In the genomic region with DNA sequence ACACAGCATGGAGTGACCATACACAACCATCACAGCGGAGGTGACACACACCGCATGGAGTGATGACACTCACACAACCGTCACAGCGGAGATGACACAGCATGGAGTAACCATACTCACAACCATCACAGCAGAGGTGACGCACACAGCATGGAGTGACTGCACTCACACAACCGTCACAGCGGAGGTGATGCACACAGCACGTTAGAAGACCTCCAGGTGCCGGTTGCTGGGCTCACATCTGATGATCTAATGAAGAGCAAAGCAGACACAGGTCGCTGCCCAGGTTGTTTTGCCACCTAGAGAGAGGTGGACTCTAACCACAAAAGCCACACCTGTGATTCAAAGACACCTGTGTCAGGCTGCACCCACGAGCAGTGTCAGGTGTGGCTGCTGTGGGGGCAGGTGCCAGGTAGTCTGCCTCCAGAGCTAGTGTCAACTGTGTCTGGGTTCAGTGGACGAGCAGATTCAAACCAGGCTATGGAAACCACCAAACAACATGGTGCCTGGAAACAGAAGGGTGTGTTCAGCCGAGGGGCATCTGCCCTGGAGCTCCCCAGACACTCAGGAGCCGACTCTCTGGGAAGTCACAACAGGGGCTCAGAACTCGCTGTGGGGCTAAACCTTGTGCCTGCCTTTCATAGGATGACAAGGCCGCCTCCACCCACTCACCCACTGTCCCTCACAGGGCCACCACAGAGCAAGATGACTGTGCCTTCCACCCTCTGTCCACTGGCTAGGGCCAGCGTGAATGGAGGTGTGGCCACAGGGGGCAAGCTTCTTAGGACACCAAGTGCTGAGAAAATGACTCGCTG, we compare ENCODE assay signal across 19 cellular contexts.
DNase-seq lines count a peak whose midpoint lies in the region; ATAC-seq and TF ChIP-seq lines count a peak whose summit lies in the region.
"Had no signal": no experiment of that assay in that cellular context is flagged by ENCODE, and none has a peak within 500 bp of the region (broad histone marks: within the 10 kb centered on the region; RNA-seq: fewer than 3 reads in every experiment).

No MANE protein-coding gene starts in this region.

- ATAC-seq in gastroesophageal sphincter, result no peak
- ATAC-seq: activated CD4-positive, alpha-beta T cell treated with anti-CD3 and anti-CD28 coated beads for 36 hours; heart right ventricle; right cardiac atrium; stimulated activated memory B cell treated with anti-CD40 and anti-IgM and Interleukin-4, amounts not matched to agents 10 μg/mL and 1 μg/mL and 100 μg/mL, for 72 hours had no signal

- no peaks in the 10 kb centered on the region for H3K36me3 Mint-ChIP-seq in chondrocyte (ENCODE audit: low read depth)
- H3K36me3 Mint-ChIP-seq: immature natural killer cell; stimulated activated memory B cell treated with anti-CD40 and anti-IgM and Interleukin-4, amounts not matched to agents 10 μg/mL and 1 μg/mL and 100 μg/mL, for 72 hours had no signal

- POLR2A ChIA-PET in HEK293 (lab: Yijun Ruan, JAX), result interaction anchor here (0.6 kb wide), 1 partner anchor 750 kb away, joined by 8 read pairs; no protein-coding TSS in a partner anchor

- DNase-seq in Peyer's patch (peak in 2 of 3 donors; percentile 36 to 39), chondrocyte (ENCODE audit: low spot score) (peak; percentile 60), posterior vena cava (ENCODE audit: low spot score) (peak; percentile 71), mammary epithelial cell (no peak), iPS-NIHi11 (ENCODE audit: low spot score) (no peak), HT-29 (ENCODE audit: low spot score) (no peak)
- DNase-seq: activated CD4-positive, alpha-beta T cell treated with anti-CD3 and anti-CD28 coated beads for 36 hours; activated naive CD4-positive, alpha-beta T cell treated with anti-CD3 and anti-CD28 coated beads for 36 hours; AML-193; heart right ventricle; immature natural killer cell; NCI-H1417 treated with DMSO at 0.1 percent for 48 hours; occipital lobe; right cardiac atrium; transverse colon had no signal

- H3K9me3 ChIP-seq in HEK293 (ENCODE audit: control insufficient read depth, insufficient read depth, low read depth, low read length) (no peaks in the 10 kb centered on the region), Peyer's patch (peaks cover 0 to 3% (median 0%) of the 10 kb centered on the region in 4 donors), mammary epithelial cell (replicated peaks; ENCODE audit: insufficient read depth, low read length) (peaks cover 55% of the 10 kb centered on the region), gastroesophageal sphincter (no peaks in the 10 kb centered on the region)
- H3K9me3 ChIP-seq: Caco-2, heart right ventricle, transverse colon had no signal

- no peak overlapping the region for H3K4me3 Mint-ChIP-seq in chondrocyte (ENCODE audit: unreplicated experiment)
- H3K4me3 Mint-ChIP-seq: activated CD4-positive, alpha-beta T cell treated with anti-CD3 and anti-CD28 coated beads for 36 hours; activated naive CD4-positive, alpha-beta T cell treated with anti-CD3 and anti-CD28 coated beads for 36 hours; immature natural killer cell; stimulated activated memory B cell treated with anti-CD40 and anti-IgM and Interleukin-4, amounts not matched to agents 10 μg/mL and 1 μg/mL and 100 μg/mL, for 72 hours had no signal

- TF ChIP-seq CTCF in HEK293 (tag by site-specific recombination; IDR thresholded peaks at IDR 0.05), result no peak
- TF ChIP-seq CTCF in Peyer's patch (IDR thresholded peaks at IDR 0.05), result no peak
- TF ChIP-seq CTCF in chondrocyte (IDR thresholded peaks at IDR 0.05), result no peak
- TF ChIP-seq CTCF in mammary epithelial cell (conservative IDR thresholded peaks at IDR 0.05 in 1 of 2, IDR thresholded peaks at IDR 0.05 in 1 of 2; ENCODE audit: extremely low read depth in 1 of 2, insufficient read depth in 1 of 2, low read depth in 1 of 2, low read length in 2 of 2), result no peak
- no peak for TF ChIP-seq CTCF in gastroesophageal sphincter (IDR thresholded peaks at IDR 0.05)

- dilution Hi-C loops in mammary epithelial cell (cut with HindIII; ENCODE audit: low sequenced_read_pairs), result loop anchor here (5.0 kb wide), 2 partner anchors 47 to 63 kb away; no protein-coding TSS in a partner anchor

- no peak overlapping the region for H3K9ac ChIP-seq in mammary epithelial cell (ENCODE audit: insufficient read depth, low read length)

- no peaks in the 10 kb centered on the region for H3K4me1 Mint-ChIP-seq in chondrocyte (ENCODE audit: low read depth)
- H3K4me1 Mint-ChIP-seq: activated CD4-positive, alpha-beta T cell treated with anti-CD3 and anti-CD28 coated beads for 36 hours; immature natural killer cell; stimulated activated memory B cell treated with anti-CD40 and anti-IgM and Interleukin-4, amounts not matched to agents 10 μg/mL and 1 μg/mL and 100 μg/mL, for 72 hours had no signal

- no TSS peak for BruUV-seq in mammary epithelial cell (replicated peaks; lab: Mats Ljungman, UMichigan)

- H3K36me3 ChIP-seq in HEK293 (ENCODE audit: control insufficient read depth in 2 of 2, insufficient read depth in 1 of 2, low read length in 2 of 2) (no peaks in the 10 kb centered on the region), Peyer's patch (no peaks in the 10 kb centered on the region), mammary epithelial cell (ENCODE audit: insufficient read depth, low read length) (no peaks in the 10 kb centered on the region), gastroesophageal sphincter (no peaks in the 10 kb centered on the region)
- H3K36me3 ChIP-seq: heart right ventricle, transverse colon had no signal

- peaks cover 7% of the 10 kb centered on the region for H3K9me3 Mint-ChIP-seq in chondrocyte (ENCODE audit: low read depth)
- H3K9me3 Mint-ChIP-seq: activated naive CD4-positive, alpha-beta T cell treated with anti-CD3 and anti-CD28 coated beads for 36 hours; immature natural killer cell; stimulated activated memory B cell treated with anti-CD40 and anti-IgM and Interleukin-4, amounts not matched to agents 10 μg/mL and 1 μg/mL and 100 μg/mL, for 72 hours had no signal

- H3K79me2 ChIP-seq in mammary epithelial cell (ENCODE audit: insufficient read depth, low read length), result no peaks in the 10 kb centered on the region

- H3K27ac ChIP-seq in HEK293 (ENCODE audit: extremely low read depth, low read depth, low read length) (no peak overlapping the region), Peyer's patch (no peak overlapping the region), mammary epithelial cell (ENCODE audit: insufficient read depth, low read depth, low read length) (no peak overlapping the region), gastroesophageal sphincter (no peak overlapping the region)
- H3K27ac ChIP-seq: heart right ventricle, transverse colon had no signal

- CTCF ChIA-PET in HEK293 (lab: Yijun Ruan, JAX), result no interaction called here
- CTCF ChIA-PET in mammary epithelial cell (lab: Charles Lee; ENCODE audit: low non-redundant PET), result no interaction called here

- in situ Hi-C loops in mammary epithelial cell (cut with MboI; ENCODE audit: low sequenced_read_pairs in 2 of 2), result loop anchor here in 1 of 2 donors (25.0 kb wide), 2 partner anchors 92 to 533 kb away; no protein-coding TSS in a partner anchor

- WGBS in mammary epithelial cell (ENCODE audit: low coverage, missing lambda C conversion rate), result 52% methylated on average over 16 of the region's 18 CpGs
- WGBS in gastroesophageal sphincter (ENCODE audit: low coverage in 1 of 2), 2 donors, result 47 to 70% methylated on average over 2 to 3 of the region's 18 CpGs

- peaks cover 2% of the 10 kb centered on the region for H3K27me3 Mint-ChIP-seq in chondrocyte (ENCODE audit: low read depth)

- H4K20me1 ChIP-seq in mammary epithelial cell (ENCODE audit: insufficient read depth, low read length), result no peaks in the 10 kb centered on the region

- H3K27ac Mint-ChIP-seq in chondrocyte (ENCODE audit: unreplicated experiment), result no peak overlapping the region
- H3K27ac Mint-ChIP-seq: activated CD4-positive, alpha-beta T cell treated with anti-CD3 and anti-CD28 coated beads for 36 hours; activated naive CD4-positive, alpha-beta T cell treated with anti-CD3 and anti-CD28 coated beads for 36 hours; immature natural killer cell; stimulated activated memory B cell treated with anti-CD40 and anti-IgM and Interleukin-4, amounts not matched to agents 10 μg/mL and 1 μg/mL and 100 μg/mL, for 72 hours had no signal

- no peak for TF ChIP-seq POLR2A in Peyer's patch (IDR thresholded peaks at IDR 0.05)
- no peak for TF ChIP-seq POLR2A in gastroesophageal sphincter (IDR thresholded peaks at IDR 0.05)

- no peaks in the 10 kb centered on the region for H3K4me1 ChIP-seq in HEK293 (ENCODE audit: control insufficient read depth, insufficient read depth, low read length)
- no peaks in the 10 kb centered on the region for H3K4me1 ChIP-seq in Peyer's patch
- no peaks in the 10 kb centered on the region for H3K4me1 ChIP-seq in mammary epithelial cell (ENCODE audit: insufficient read depth, low read length)
- no peaks in the 10 kb centered on the region for H3K4me1 ChIP-seq in gastroesophageal sphincter
- H3K4me1 ChIP-seq: Caco-2, heart right ventricle, transverse colon had no signal

- H3K4me3 ChIP-seq in HEK293 (ENCODE audit: low read depth, low read length) (no peak overlapping the region), Peyer's patch (no peak overlapping the region), mammary epithelial cell (replicated peaks in 1 of 3; ENCODE audit: insufficient read depth in 1 of 3, low read depth in 2 of 3, low read length in 3 of 3) (no peak overlapping the region), gastroesophageal sphincter (no peak overlapping the region)
- H3K4me3 ChIP-seq: heart right ventricle, transverse colon had no signal

- H2AFZ ChIP-seq in mammary epithelial cell (ENCODE audit: low read depth, low read length), result no peak overlapping the region

- no peak overlapping the region for H3K4me2 ChIP-seq in mammary epithelial cell (ENCODE audit: insufficient read depth, low read depth, low read length)

- intact Hi-C loops in posterior vena cava (cut with DNase I), result no loop called here
- intact Hi-C loops in mammary epithelial cell (cut with micrococcal nuclease), result no loop called here

- TF ChIP-seq EP300 in gastroesophageal sphincter (IDR thresholded peaks at IDR 0.05), result no peak

- no peaks in the 10 kb centered on the region for H3K27me3 ChIP-seq in Peyer's patch
- no peaks in the 10 kb centered on the region for H3K27me3 ChIP-seq in mammary epithelial cell (ENCODE audit: insufficient read depth, low read length)
- H3K27me3 ChIP-seq in gastroesophageal sphincter, result peaks cover 77% of the 10 kb centered on the region
- H3K27me3 ChIP-seq: transverse colon had no signal

TF ChIP-seq in HEK293, 187 proteins besides CTCF, POLR2A, EP300 and RAD21:
- TF ChIP-seq ZNF324 (tag by site-specific recombination; IDR thresholded peaks at IDR 0.05) (no peak), ZIC2 (tag by site-specific recombination; IDR thresholded peaks at IDR 0.05) (peak; percentile 88)

Comparison
In these comparisons a context has a peak if more than half of its experiments do, and no peak if none do; other contexts are left out.
1. DNase-seq: peak in Peyer's patch (2 of 3), chondrocyte (single experiment) and posterior vena cava (single experiment); none in mammary epithelial cell (single experiment), iPS-NIHi11 (single experiment) and HT-29 (single experiment).